8 cellular contexts compared by ENCODE assay signal in genomic region chr2:101697124-101697793, GRCh38. TPM values are rescaled to one million over a fixed set of nuclear protein-coding genes. Genes with fewer than 3 reads are reported as not detected.
DNase-seq lines count a peak whose midpoint lies in the region; ATAC-seq and TF ChIP-seq lines count a peak whose summit lies in the region.

MAP4K4 (plus strand) TSS chr2:101697707; CDS start chr2:101698081, 374 bp downstream.

- ATAC-seq in HG02798 (IDR thresholded peaks at IDR 0.05; ENCODE audit: poor library complexity, unreplicated experiment) (peak; percentile 65), GM21717 (IDR thresholded peaks at IDR 0.05; ENCODE audit: unreplicated experiment) (no peak)
- peak; percentile 50 for ATAC-seq in central memory CD8-positive, alpha-beta T cell (replicated peaks; ENCODE audit: extremely low read depth, poor library complexity, severe bottlenecking)

- peaks cover 13% of the 10 kb centered on the region for H3K4me1 Mint-ChIP-seq in central memory CD8-positive, alpha-beta T cell

- H3K36me3 ChIP-seq in smooth muscle cell (ENCODE audit: low read depth): no peaks in the 10 kb centered on the region

- no peaks in the 10 kb centered on the region for H3K27me3 Mint-ChIP-seq in central memory CD8-positive, alpha-beta T cell

- no peak for TF ChIP-seq CTCF in smooth muscle cell (IDR thresholded peaks at IDR 0.05; ENCODE audit: borderline replicate concordance, insufficient read depth, poor library complexity, severe bottlenecking)

- H3K27ac Mint-ChIP-seq in central memory CD8-positive, alpha-beta T cell (ENCODE audit: low read depth): peak within 1 kb of the TSS; percentile 41

- peaks cover 33% of the 10 kb centered on the region for H4K20me1 ChIP-seq in smooth muscle cell (ENCODE audit: low read depth)

- H3K4me3 ChIP-seq in smooth muscle cell: peak within 1 kb of the TSS; percentile 91

- WGBS in smooth muscle cell (ENCODE audit: low lambda C conversion rate): 1% methylated on average over 34 of the region's 85 CpGs

- peak within 1 kb of the TSS; percentile 91 for H3K4me2 ChIP-seq in smooth muscle cell

- peaks cover 22% of the 10 kb centered on the region for H3K4me1 ChIP-seq in smooth muscle cell (ENCODE audit: low read depth)

- peak within 1 kb of the TSS; percentile 76 for H3K27ac ChIP-seq in smooth muscle cell (ENCODE audit: low read depth)

- no peak within 1 kb of the TSS for H3K4me3 Mint-ChIP-seq in central memory CD8-positive, alpha-beta T cell

- no peaks in the 10 kb centered on the region for H3K9me3 ChIP-seq in smooth muscle cell (replicated peaks; ENCODE audit: low read depth)

- DNase-seq in GDM1 (lab: John Stamatoyannopoulos, UW) (peak; percentile 71), NCI-H2227 treated with DMSO at 0.1 percent for 48 hours (lab: John Stamatoyannopoulos, UW) (peak; percentile 80), inferior parietal cortex (ENCODE audit: extremely low spot score) (peak; percentile 81), smooth muscle cell (lab: John Stamatoyannopoulos, UW; ENCODE audit: unreplicated experiment) (peak; percentile 63)
- DNase-seq in activated CD4-positive, CD25-positive, alpha-beta regulatory T cell treated with anti-CD3 and anti-CD28 coated beads, Interleukin-2, amount 50 U/mL, for 72 hours: peak; percentile 67
- peak; percentile 41 to 49 for DNase-seq in central memory CD8-positive, alpha-beta T cell (ENCODE audit: low spot score in 2 of 2)

- H3K36me3 Mint-ChIP-seq in central memory CD8-positive, alpha-beta T cell (ENCODE audit: insufficient read depth): peaks cover 1% of the 10 kb centered on the region

- H3K9me3 Mint-ChIP-seq in central memory CD8-positive, alpha-beta T cell: peaks cover 5% of the 10 kb centered on the region

- peaks cover 42% of the 10 kb centered on the region for H3K79me2 ChIP-seq in smooth muscle cell (ENCODE audit: low read depth)

- H3K27me3 ChIP-seq in smooth muscle cell (ENCODE audit: low read depth): no peaks in the 10 kb centered on the region

- H3K9ac ChIP-seq in smooth muscle cell (ENCODE audit: low read depth): peak within 1 kb of the TSS; percentile 77

- H3F3A ChIP-seq in smooth muscle cell (ENCODE audit: low read depth): peaks cover 12% of the 10 kb centered on the region

- H2AFZ ChIP-seq in smooth muscle cell (ENCODE audit: low read depth): peak within 1 kb of the TSS; percentile 94

RNA-seq across cellular contexts. Expression of gene MAP4K4, which starts in this region (rescaled TPM):
- 90.9 and 107 TPM in 2 replicates for total RNA-seq in smooth muscle cell
- 68.9 and 76.9 TPM in 2 replicates for polyA plus RNA-seq in smooth muscle cell
